21 cellular contexts compared by ENCODE assay signal in the genomic region with DNA sequence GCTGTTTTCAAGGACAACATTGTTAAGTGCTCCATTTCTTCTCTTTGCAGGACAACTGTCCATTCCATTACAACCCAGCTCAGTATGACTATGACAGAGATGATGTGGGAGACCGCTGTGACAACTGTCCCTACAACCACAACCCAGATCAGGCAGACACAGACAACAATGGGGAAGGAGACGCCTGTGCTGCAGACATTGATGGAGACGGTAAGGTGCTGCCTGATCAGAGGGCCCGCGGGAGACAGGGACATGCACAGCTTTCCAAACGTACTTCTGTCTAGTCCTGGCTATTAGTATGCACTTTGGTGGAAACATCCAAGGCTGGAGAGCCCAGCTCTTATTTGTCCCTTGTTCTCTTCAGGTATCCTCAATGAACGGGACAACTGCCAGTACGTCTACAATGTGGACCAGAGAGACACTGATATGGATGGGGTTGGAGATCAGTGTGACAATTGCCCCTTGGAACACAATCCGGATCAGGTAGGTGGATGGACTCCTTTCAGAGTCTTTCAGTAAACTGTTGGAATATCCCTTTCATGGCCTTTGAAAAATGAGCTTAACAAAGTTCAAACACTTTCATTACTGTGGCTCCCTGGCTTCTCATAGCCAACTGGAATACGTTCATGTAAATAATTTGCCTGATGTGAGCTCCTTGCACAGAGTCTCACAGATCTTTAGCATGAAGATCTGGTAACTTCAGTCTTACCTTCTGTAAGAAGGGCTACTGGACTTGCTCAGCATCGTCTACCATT. TPM values are rescaled to one million over a fixed set of nuclear protein-coding genes. Genes with fewer than 3 reads are reported as not detected.
A peak's percentile ranks its signal among the peaks of the same experiment; 100 is the strongest.
DNase-seq lines count a peak whose midpoint lies in the region; ATAC-seq, FAIRE-seq and TF ChIP-seq lines count a peak whose summit lies in the region.
"Had no signal": no experiment of that assay in that cellular context is flagged by ENCODE, and none has a peak within 500 bp of the region (broad histone marks: within the 10 kb centered on the region; RNA-seq: fewer than 3 reads in every experiment).

No MANE protein-coding gene starts in this region.

- no peaks in the 10 kb centered on the region for H3K27me3 Mint-ChIP-seq in stimulated activated naive CD8-positive, alpha-beta T cell treated with anti-CD3 and anti-CD28 coated beads, Interleukin-15, amount 100 ng/mL, for 72 hours
- H3K27me3 Mint-ChIP-seq in chondrocyte (ENCODE audit: low read depth) = no peaks in the 10 kb centered on the region
- H3K27me3 Mint-ChIP-seq: activated CD4-positive, alpha-beta memory T cell treated with anti-CD3 and anti-CD28 coated beads for 36 hours; dendritic cell treated with granulocyte-macrophage colony-stimulating factor and Interleukin-4, amounts not matched to agents 40 ng/mL and 50 ng/mL, for 4 days had no signal

- H3K27me3 ChIP-seq in gastroesophageal sphincter (no peaks in the 10 kb centered on the region), left lung (no peaks in the 10 kb centered on the region)

- no peak for ATAC-seq in stimulated activated naive CD8-positive, alpha-beta T cell treated with anti-CD3 and anti-CD28 coated beads, Interleukin-15, amount 100 ng/mL, for 72 hours
- ATAC-seq in stimulated activated naive CD8-positive, alpha-beta T cell treated with anti-CD3 and anti-CD28 coated beads, Interleukin-15, Interleukin-2, amounts not matched to agents 100 U/mL and 50 U/mL, for 24 hours = no peak
- ATAC-seq in gastroesophageal sphincter (no peak), left lung (no peak)
- ATAC-seq: CD8-positive, alpha-beta T cell had no signal

- FAIRE-seq in urothelium cell line (lab: Jason Lieb, UNC) = peak; percentile 79
- FAIRE-seq: H54 had no signal

- H3K4me1 Mint-ChIP-seq in stimulated activated naive CD8-positive, alpha-beta T cell treated with anti-CD3 and anti-CD28 coated beads, Interleukin-15, amount 100 ng/mL, for 72 hours = peaks cover 6% of the 10 kb centered on the region
- H3K4me1 Mint-ChIP-seq in chondrocyte (ENCODE audit: low read depth) = peaks cover 93% of the 10 kb centered on the region
- H3K4me1 Mint-ChIP-seq: activated naive CD4-positive, alpha-beta T cell treated with anti-CD3 and anti-CD28 coated beads, Interleukin-2, amount 10 ng/mL, durations not matched to agents 7 days and 5 days had no signal

- peaks cover 0 to 98% of the 10 kb centered on the region in 2 donors for H3K36me3 ChIP-seq in gastroesophageal sphincter
- H3K36me3 ChIP-seq in left lung = peaks cover 4 to 96% of the 10 kb centered on the region in 2 donors

- 10 to 63% methylated on average over 3 to 6 of the region's 11 CpGs for WGBS in gastroesophageal sphincter (ENCODE audit: low coverage in 1 of 2), 2 donors

- H3K9me3 ChIP-seq in gastroesophageal sphincter = no peaks in the 10 kb centered on the region
- no peaks in the 10 kb centered on the region for H3K9me3 ChIP-seq in left lung

- H3K4me3 ChIP-seq in gastroesophageal sphincter (no peak overlapping the region), left lung (no peak overlapping the region)

- no peak for TF ChIP-seq CTCF in chondrocyte (IDR thresholded peaks at IDR 0.05)
- TF ChIP-seq CTCF in gastroesophageal sphincter (IDR thresholded peaks at IDR 0.05) = no peak
- TF ChIP-seq CTCF in left lung (IDR thresholded peaks at IDR 0.05) = no peak

- peaks cover 83% of the 10 kb centered on the region for H3K36me3 Mint-ChIP-seq in chondrocyte (ENCODE audit: low read depth)
- H3K36me3 Mint-ChIP-seq: activated CD4-positive, alpha-beta memory T cell treated with anti-CD3 and anti-CD28 coated beads for 36 hours; activated naive CD4-positive, alpha-beta T cell treated with anti-CD3 and anti-CD28 coated beads, Interleukin-2, amount 10 ng/mL, durations not matched to agents 7 days and 5 days; CD8-positive, alpha-beta T cell had no signal

- TF ChIP-seq EP300 in gastroesophageal sphincter (IDR thresholded peaks at IDR 0.05) = no peak

- intact Hi-C loops in left lung (cut with DNase I) = no loop called here

- H3K27ac ChIP-seq in gastroesophageal sphincter = peak overlapping the region; percentile 1 to 98 (median 63)
- no peak overlapping the region for H3K27ac ChIP-seq in left lung

- H3K4me1 ChIP-seq in gastroesophageal sphincter (peaks cover 4 to 87% (median 23%) of the 10 kb centered on the region in 3 donors), left lung (no peaks in the 10 kb centered on the region)

- peak overlapping the region; percentile 0 to 25 for H3K27ac Mint-ChIP-seq in stimulated activated naive CD8-positive, alpha-beta T cell treated with anti-CD3 and anti-CD28 coated beads, Interleukin-15, amount 100 ng/mL, for 72 hours
- H3K27ac Mint-ChIP-seq in chondrocyte (ENCODE audit: unreplicated experiment) = peak overlapping the region; percentile 72
- H3K27ac Mint-ChIP-seq: activated CD4-positive, alpha-beta memory T cell treated with anti-CD3 and anti-CD28 coated beads for 36 hours; activated naive CD4-positive, alpha-beta T cell treated with anti-CD3 and anti-CD28 coated beads, Interleukin-2, amount 10 ng/mL, durations not matched to agents 7 days and 5 days; CD8-positive, alpha-beta T cell; dendritic cell treated with granulocyte-macrophage colony-stimulating factor and Interleukin-4, amounts not matched to agents 40 ng/mL and 50 ng/mL, for 4 days had no signal

- TF ChIP-seq POLR2A in gastroesophageal sphincter (IDR thresholded peaks at IDR 0.05) = peak in 1 of 2 donors; percentile 17

- no peak overlapping the region for H3K4me3 Mint-ChIP-seq in stimulated activated naive CD8-positive, alpha-beta T cell treated with anti-CD3 and anti-CD28 coated beads, Interleukin-15, amount 100 ng/mL, for 72 hours
- peak overlapping the region; percentile 31 for H3K4me3 Mint-ChIP-seq in chondrocyte (ENCODE audit: unreplicated experiment)
- H3K4me3 Mint-ChIP-seq: activated CD4-positive, alpha-beta memory T cell treated with anti-CD3 and anti-CD28 coated beads for 36 hours; activated naive CD4-positive, alpha-beta T cell treated with anti-CD3 and anti-CD28 coated beads, Interleukin-2, amount 10 ng/mL, durations not matched to agents 7 days and 5 days; CD8-positive, alpha-beta T cell; dendritic cell treated with granulocyte-macrophage colony-stimulating factor and Interleukin-4, amounts not matched to agents 40 ng/mL and 50 ng/mL, for 4 days; neural crest cell had no signal

- H3K9me3 Mint-ChIP-seq in stimulated activated naive CD8-positive, alpha-beta T cell treated with anti-CD3 and anti-CD28 coated beads, Interleukin-15, amount 100 ng/mL, for 72 hours = no peaks in the 10 kb centered on the region
- H3K9me3 Mint-ChIP-seq in chondrocyte (ENCODE audit: low read depth) = no peaks in the 10 kb centered on the region
- H3K9me3 Mint-ChIP-seq: activated CD4-positive, alpha-beta memory T cell treated with anti-CD3 and anti-CD28 coated beads for 36 hours; activated naive CD4-positive, alpha-beta T cell treated with anti-CD3 and anti-CD28 coated beads, Interleukin-2, amount 10 ng/mL, durations not matched to agents 7 days and 5 days; CD8-positive, alpha-beta T cell; dendritic cell treated with granulocyte-macrophage colony-stimulating factor and Interleukin-4, amounts not matched to agents 40 ng/mL and 50 ng/mL, for 4 days; neural crest cell had no signal

- DNase-seq in stimulated activated naive CD8-positive, alpha-beta T cell treated with anti-CD3 and anti-CD28 coated beads, Interleukin-15, amount 100 ng/mL, for 72 hours = no peak
- DNase-seq in stimulated activated naive CD8-positive, alpha-beta T cell treated with anti-CD3 and anti-CD28 coated beads, Interleukin-15, Interleukin-2, amounts not matched to agents 100 U/mL and 50 U/mL, for 24 hours = no peak
- no peak for DNase-seq in chondrocyte (ENCODE audit: low spot score)
- no peak for DNase-seq in urothelium cell line (ENCODE audit: low spot score)
- no peak for DNase-seq in left lung
- no peak for DNase-seq in pons (ENCODE audit: low spot score)
- no peak for DNase-seq in GDM1 (lab: John Stamatoyannopoulos, UW)
- DNase-seq: activated CD4-positive, alpha-beta memory T cell treated with anti-CD3 and anti-CD28 coated beads for 36 hours; activated naive CD4-positive, alpha-beta T cell treated with anti-CD3 and anti-CD28 coated beads, Interleukin-2, amount 10 ng/mL, durations not matched to agents 7 days and 5 days; activated T-cell treated with anti-CD3 and anti-CD28 coated beads, Interleukin-2, amount 50 U/mL, for 1 hour; CD8-positive, alpha-beta T cell; DMS53; midbrain; NCI-H1930; NCI-H446; RPMI8226; trophoblast cell had no signal

RNA-seq across cellular contexts. Expression of a gene that starts 10.4 kb away (rescaled TPM):
- 1,967 to 2,361 TPM (median 2,311 TPM) in 3 replicates for total RNA-seq in chondrocyte
- total RNA-seq in gastroesophageal sphincter = 1,000 to 10,000 TPM in 1 of 4 donors, 100 to 1,000 TPM in 3; 183 to 1,645 (median 277) TPM
- total RNA-seq in left lung = 100 to 1,000 TPM; 498 to 570 TPM

Comparison
In these comparisons a context has a peak if more than half of its experiments do, and no peak if none do; other contexts are left out.
1. H3K27ac ChIP-seq: peak in gastroesophageal sphincter (4 of 4); none in left lung (0 of 2).